Comparison of ENCODE assay signal across 34 cellular contexts in genomic region chr4:35164063-35164462, GRCh38.
"Had no signal": no experiment of that assay in that cellular context is flagged by ENCODE, and none has a peak within 500 bp of the region (broad histone marks: within the 10 kb centered on the region; RNA-seq: fewer than 3 reads in every experiment).

No MANE protein-coding gene starts in this region.

- H3K27ac Mint-ChIP-seq: activated B cell treated with CpG ODN at 0.5 μM for 24 hours; activated CD4-positive, alpha-beta memory T cell treated with anti-CD3 and anti-CD28 coated beads for 36 hours; activated CD4-positive, alpha-beta T cell treated with anti-CD3 and anti-CD28 coated beads, Interleukin-2, amount 10 ng/mL, durations not matched to agents 24 days and 14 days; activated CD8-positive, alpha-beta memory T cell treated with anti-CD3 and anti-CD28 coated beads, Interleukin-2, amount 10 ng/mL, durations not matched to agents 7 days and 5 days; activated CD8-positive, alpha-beta T cell treated with anti-CD3 and anti-CD28 coated beads, Interleukin-2, amount 10 ng/mL, durations not matched to agents 7 days and 5 days; activated naive CD4-positive, alpha-beta T cell treated with anti-CD3 and anti-CD28 coated beads for 36 hours; activated naive CD4-positive, alpha-beta T cell treated with anti-CD3 and anti-CD28 coated beads, Interleukin-2, amount 50 U/mL, for 24 hours; activated naive CD8-positive, alpha-beta T cell treated with anti-CD3 and anti-CD28 coated beads for 36 hours; activated T-helper 1 cell treated with anti-CD3 and anti-CD28 coated beads, Interleukin-12 subunit alpha, Interleukin-12 subunit beta, Interleukin-2, Interleukin-4 antibody, amounts not matched to agents 30 ng/mL and 10 ng/mL and 1 ng/mL, durations not matched to agents 14 hours and 24 hours and 36 hours; activated T-helper 2 cell treated with anti-CD3 and anti-CD28 coated beads, Interferon-gamma antibody, Interleukin-2, Interleukin-4, amounts not matched to agents 10 μg/mL and 5 μg/mL and 100 μg/mL, durations not matched to agents 14 hours and 24 hours and 36 hours; brain; T-helper 2 cell treated with Interferon-gamma antibody and Interleukin-4, amounts not matched to agents 5 μg/mL and 100 μg/mL, for 36 hours had no signal

- DNase-seq: activated B cell treated with CpG ODN at 0.5 μM for 24 hours; activated CD4-positive, alpha-beta memory T cell treated with anti-CD3 and anti-CD28 coated beads for 36 hours; activated CD4-positive, alpha-beta T cell treated with anti-CD3 and anti-CD28 coated beads, Interleukin-2, amount 10 ng/mL, durations not matched to agents 24 days and 14 days; activated CD8-positive, alpha-beta memory T cell treated with anti-CD3 and anti-CD28 coated beads, Interleukin-2, amount 10 ng/mL, durations not matched to agents 7 days and 5 days; activated CD8-positive, alpha-beta memory T cell treated with anti-CD3 and anti-CD28 coated beads, Interleukin-2, amount 50 U/mL, for 4 hours; activated CD8-positive, alpha-beta T cell treated with anti-CD3 and anti-CD28 coated beads, Interleukin-2, amount 10 ng/mL, durations not matched to agents 7 days and 5 days; activated effector memory CD4-positive, alpha-beta T cell treated with anti-CD3 and anti-CD28 coated beads, Interleukin-2, amount 50 U/mL, for 16 hours; activated naive CD4-positive, alpha-beta T cell treated with anti-CD3 and anti-CD28 coated beads for 36 hours; activated naive CD8-positive, alpha-beta T cell treated with anti-CD3 and anti-CD28 coated beads for 36 hours; activated T-cell treated with anti-CD3 and anti-CD28 coated beads, Interleukin-2, amount 50 U/mL, for 1 hour; activated T-cell treated with anti-CD3 and anti-CD28 coated beads, Interleukin-2, amount 50 U/mL, for 48 hours; central memory CD4-positive, alpha-beta T cell; cerebellar nuclear complex; colonic mucosa; effector CD8-positive, alpha-beta T cell; esophagus squamous epithelium; foreskin melanocyte; heart right ventricle; T1000; WERI-Rb-1 had no signal

- H3K27me3 ChIP-seq: ascending aorta, breast epithelium, cardiac muscle cell, colonic mucosa, esophagus squamous epithelium, gastroesophageal sphincter, heart right ventricle, hepatocyte had no signal

- H3K36me3 ChIP-seq: ascending aorta, breast epithelium, cardiac muscle cell, colonic mucosa, esophagus squamous epithelium, gastroesophageal sphincter, heart right ventricle, WERI-Rb-1 had no signal

- FAIRE-seq: endometrium, endothelial cell of umbilical vein had no signal

- H3K4me1 ChIP-seq: ascending aorta, breast epithelium, colonic mucosa, esophagus squamous epithelium, gastroesophageal sphincter, heart right ventricle had no signal

- H3K9me3 Mint-ChIP-seq: activated B cell treated with CpG ODN at 0.5 μM for 24 hours; activated CD4-positive, alpha-beta T cell treated with anti-CD3 and anti-CD28 coated beads, Interleukin-2, amount 10 ng/mL, durations not matched to agents 24 days and 14 days; activated naive CD4-positive, alpha-beta T cell treated with anti-CD3 and anti-CD28 coated beads for 36 hours; activated naive CD8-positive, alpha-beta T cell treated with anti-CD3 and anti-CD28 coated beads for 36 hours; activated T-helper 1 cell treated with anti-CD3 and anti-CD28 coated beads, Interleukin-12 subunit alpha, Interleukin-12 subunit beta, Interleukin-2, Interleukin-4 antibody, amounts not matched to agents 30 ng/mL and 10 ng/mL and 1 ng/mL, durations not matched to agents 14 hours and 24 hours and 36 hours; activated T-helper 2 cell treated with anti-CD3 and anti-CD28 coated beads, Interferon-gamma antibody, Interleukin-2, Interleukin-4, amounts not matched to agents 10 μg/mL and 5 μg/mL and 100 μg/mL, durations not matched to agents 14 hours and 24 hours and 36 hours; brain; T-helper 2 cell treated with Interferon-gamma antibody and Interleukin-4, amounts not matched to agents 5 μg/mL and 100 μg/mL, for 36 hours had no signal

- H3K9me3 ChIP-seq: ascending aorta, breast epithelium, colonic mucosa, esophagus squamous epithelium, gastroesophageal sphincter had no signal

- H3K36me3 Mint-ChIP-seq: activated CD4-positive, alpha-beta memory T cell treated with anti-CD3 and anti-CD28 coated beads for 36 hours; activated CD8-positive, alpha-beta memory T cell treated with anti-CD3 and anti-CD28 coated beads, Interleukin-2, amount 10 ng/mL, durations not matched to agents 7 days and 5 days; activated naive CD4-positive, alpha-beta T cell treated with anti-CD3 and anti-CD28 coated beads, Interleukin-2, amount 50 U/mL, for 24 hours; activated naive CD8-positive, alpha-beta T cell treated with anti-CD3 and anti-CD28 coated beads for 36 hours; brain had no signal

- H3K27me3 Mint-ChIP-seq: activated B cell treated with CpG ODN at 0.5 μM for 24 hours; activated CD4-positive, alpha-beta memory T cell treated with anti-CD3 and anti-CD28 coated beads for 36 hours; activated CD4-positive, alpha-beta T cell treated with anti-CD3 and anti-CD28 coated beads, Interleukin-2, amount 10 ng/mL, durations not matched to agents 24 days and 14 days; activated CD8-positive, alpha-beta memory T cell treated with anti-CD3 and anti-CD28 coated beads, Interleukin-2, amount 10 ng/mL, durations not matched to agents 7 days and 5 days; activated naive CD4-positive, alpha-beta T cell treated with anti-CD3 and anti-CD28 coated beads, Interleukin-2, amount 50 U/mL, for 24 hours; activated naive CD8-positive, alpha-beta T cell treated with anti-CD3 and anti-CD28 coated beads for 36 hours; brain had no signal

- ATAC-seq: activated CD4-positive, CD25-positive, alpha-beta regulatory T cell treated with anti-CD3 and anti-CD28 coated beads, Interleukin-2, amount 50 U/mL, for 24 hours; activated CD8-positive, alpha-beta memory T cell treated with anti-CD3 and anti-CD28 coated beads, Interleukin-2, amount 10 ng/mL, durations not matched to agents 7 days and 5 days; activated CD8-positive, alpha-beta T cell treated with anti-CD3 and anti-CD28 coated beads, Interleukin-2, amount 10 ng/mL, durations not matched to agents 7 days and 5 days; gastroesophageal sphincter; heart right ventricle had no signal

- H3K4me3 ChIP-seq: ascending aorta, breast epithelium, cardiac muscle cell, colonic mucosa, esophagus squamous epithelium, gastroesophageal sphincter, heart right ventricle, hepatocyte had no signal

- H3K27ac ChIP-seq: ascending aorta, breast epithelium, cardiac muscle cell, colonic mucosa, epithelial cell of prostate, esophagus squamous epithelium, gastroesophageal sphincter, heart right ventricle, hepatocyte, WERI-Rb-1 had no signal

- H3K4me1 Mint-ChIP-seq: activated B cell treated with CpG ODN at 0.5 μM for 24 hours; activated CD4-positive, alpha-beta T cell treated with anti-CD3 and anti-CD28 coated beads, Interleukin-2, amount 10 ng/mL, durations not matched to agents 24 days and 14 days; activated CD8-positive, alpha-beta memory T cell treated with anti-CD3 and anti-CD28 coated beads, Interleukin-2, amount 10 ng/mL, durations not matched to agents 7 days and 5 days; activated naive CD4-positive, alpha-beta T cell treated with anti-CD3 and anti-CD28 coated beads, Interleukin-2, amount 50 U/mL, for 24 hours; activated naive CD8-positive, alpha-beta T cell treated with anti-CD3 and anti-CD28 coated beads for 36 hours; brain had no signal

- H3K4me3 Mint-ChIP-seq: activated B cell treated with CpG ODN at 0.5 μM for 24 hours; activated CD4-positive, alpha-beta memory T cell treated with anti-CD3 and anti-CD28 coated beads for 36 hours; activated CD4-positive, alpha-beta T cell treated with anti-CD3 and anti-CD28 coated beads, Interleukin-2, amount 10 ng/mL, durations not matched to agents 24 days and 14 days; activated CD8-positive, alpha-beta memory T cell treated with anti-CD3 and anti-CD28 coated beads, Interleukin-2, amount 10 ng/mL, durations not matched to agents 7 days and 5 days; activated CD8-positive, alpha-beta T cell treated with anti-CD3 and anti-CD28 coated beads, Interleukin-2, amount 10 ng/mL, durations not matched to agents 7 days and 5 days; activated naive CD4-positive, alpha-beta T cell treated with anti-CD3 and anti-CD28 coated beads for 36 hours; activated naive CD4-positive, alpha-beta T cell treated with anti-CD3 and anti-CD28 coated beads, Interleukin-2, amount 50 U/mL, for 24 hours; activated naive CD8-positive, alpha-beta T cell treated with anti-CD3 and anti-CD28 coated beads for 36 hours; activated T-helper 1 cell treated with anti-CD3 and anti-CD28 coated beads, Interleukin-12 subunit alpha, Interleukin-12 subunit beta, Interleukin-2, Interleukin-4 antibody, amounts not matched to agents 30 ng/mL and 10 ng/mL and 1 ng/mL, durations not matched to agents 14 hours and 24 hours and 36 hours; brain; T-helper 2 cell treated with Interferon-gamma antibody and Interleukin-4, amounts not matched to agents 5 μg/mL and 100 μg/mL, for 36 hours had no signal
